ENCODE assay signal across 16 cellular contexts in the genomic region with DNA sequence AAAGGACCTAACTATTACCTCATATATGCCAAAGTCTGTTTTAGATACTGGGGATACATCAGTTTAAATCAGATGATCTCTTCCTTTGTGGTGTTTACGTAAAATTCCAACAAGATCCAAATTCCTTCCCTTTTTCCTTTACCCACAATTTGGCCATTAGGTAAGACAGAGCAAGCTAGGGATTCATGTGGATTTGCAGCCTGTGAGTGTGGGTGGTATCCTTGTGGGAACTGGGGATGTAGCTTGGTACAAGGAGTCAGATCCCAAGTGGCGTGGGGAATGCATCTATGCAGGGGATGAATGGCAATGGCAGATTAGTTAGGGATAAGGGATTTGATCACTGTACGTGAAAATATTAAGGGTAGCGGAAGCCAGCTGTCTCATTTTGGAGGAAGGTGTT. TPM values are rescaled to one million over a fixed set of nuclear protein-coding genes. Genes with fewer than 3 reads are reported as not detected.
DNase-seq lines count a peak whose midpoint lies in the region; ATAC-seq and TF ChIP-seq lines count a peak whose summit lies in the region.
"Had no signal": no experiment of that assay in that cellular context is flagged by ENCODE, and none has a peak within 500 bp of the region (broad histone marks: within the 10 kb centered on the region; RNA-seq: fewer than 3 reads in every experiment).

No MANE protein-coding gene starts in this region.

- no peak overlapping the region for H3K4me3 Mint-ChIP-seq in WTC11
- no peak overlapping the region for H3K4me3 Mint-ChIP-seq in stimulated activated effector memory CD8-positive, alpha-beta T cell treated with anti-CD3 and anti-CD28 coated beads, Interleukin-12 subunit alpha, Interleukin-12 subunit beta, amount 100 ng/mL, for 72 hours
- H3K4me3 Mint-ChIP-seq: CD4-positive, CD25-positive, alpha-beta regulatory T cell; CD8-positive, alpha-beta memory T cell had no signal

- H3K27me3 Mint-ChIP-seq in WTC11 (ENCODE audit: low read depth): no peaks in the 10 kb centered on the region
- H3K27me3 Mint-ChIP-seq: CD4-positive, CD25-positive, alpha-beta regulatory T cell; CD8-positive, alpha-beta memory T cell had no signal

- POLR2A ChIA-PET in WTC11 (lab: Charles Lee): interaction anchor here (1.1 kb wide), 1 partner anchor 10 kb away, joined by 4 read pairs; no protein-coding TSS in a partner anchor

- no peak overlapping the region for H2BK120ac ChIP-seq in mesendoderm (ENCODE audit: low read depth, low read length)

- no peak overlapping the region for H2BK5ac ChIP-seq in mesendoderm (ENCODE audit: low read length)

- H4K8ac ChIP-seq in mesendoderm (ENCODE audit: low read depth, low read length): no peak overlapping the region

- ATAC-seq in Right ventricle myocardium inferior: no peak
- no peak for ATAC-seq in WTC11
- no peak for ATAC-seq in stimulated activated effector memory CD8-positive, alpha-beta T cell treated with anti-CD3 and anti-CD28 coated beads, Interleukin-12 subunit alpha, Interleukin-12 subunit beta, amount 100 ng/mL, for 72 hours

- H3K9me3 ChIP-seq in cardiac muscle cell (ENCODE audit: low read depth): no peaks in the 10 kb centered on the region
- H3K9me3 ChIP-seq: BE2C had no signal

- peak overlapping the region; percentile 43 for H3K27ac ChIP-seq in cardiac muscle cell
- H3K27ac ChIP-seq in mesendoderm (ENCODE audit: low read depth, low read length): no peak overlapping the region
- H3K27ac ChIP-seq: GM23248 had no signal

- H3K18ac ChIP-seq in mesendoderm (ENCODE audit: low read length): no peak overlapping the region

- TF ChIP-seq CTCF in cardiac muscle cell (IDR thresholded peaks at IDR 0.05; ENCODE audit: low read depth, low read length): no peak
- TF ChIP-seq CTCF in WTC11 (IDR thresholded peaks at IDR 0.05): no peak

- H3K79me2 ChIP-seq in mesendoderm (ENCODE audit: control insufficient read depth, insufficient read depth, low read length): no peaks in the 10 kb centered on the region

- H3K4me1 Mint-ChIP-seq in WTC11: no peaks in the 10 kb centered on the region
- no peaks in the 10 kb centered on the region for H3K4me1 Mint-ChIP-seq in stimulated activated effector memory CD8-positive, alpha-beta T cell treated with anti-CD3 and anti-CD28 coated beads, Interleukin-12 subunit alpha, Interleukin-12 subunit beta, amount 100 ng/mL, for 72 hours

- no peak overlapping the region for H2AK5ac ChIP-seq in mesendoderm (ENCODE audit: low read length)

- H3K27me3 ChIP-seq in cardiac muscle cell (no peaks in the 10 kb centered on the region), mesendoderm (ENCODE audit: insufficient read depth, low read length, poor library complexity) (no peaks in the 10 kb centered on the region)
- H3K27me3 ChIP-seq: BE2C had no signal

- H3K27ac Mint-ChIP-seq in WTC11: peak overlapping the region; percentile 43
- H3K27ac Mint-ChIP-seq in stimulated activated effector memory CD8-positive, alpha-beta T cell treated with anti-CD3 and anti-CD28 coated beads, Interleukin-12 subunit alpha, Interleukin-12 subunit beta, amount 100 ng/mL, for 72 hours: peak overlapping the region; percentile 5

- no peaks in the 10 kb centered on the region for H3K9me3 Mint-ChIP-seq in WTC11
- H3K9me3 Mint-ChIP-seq in stimulated activated effector memory CD8-positive, alpha-beta T cell treated with anti-CD3 and anti-CD28 coated beads, Interleukin-12 subunit alpha, Interleukin-12 subunit beta, amount 100 ng/mL, for 72 hours: no peaks in the 10 kb centered on the region
- H3K9me3 Mint-ChIP-seq: CD4-positive, CD25-positive, alpha-beta regulatory T cell; CD8-positive, alpha-beta memory T cell had no signal

- H3K4me2 ChIP-seq in mesendoderm (ENCODE audit: low read length): no peak overlapping the region

- H4K5ac ChIP-seq in mesendoderm (ENCODE audit: low read length): no peak overlapping the region

- intact Hi-C loops in Right ventricle myocardium inferior (cut with DNase I): no loop called here

- CTCF ChIA-PET in WTC11 (lab: Charles Lee): interaction anchor here (1.3 kb wide), 1 partner anchor 10 kb away, joined by 3 read pairs; a partner anchor contains a TSS

- H3K36me3 ChIP-seq in cardiac muscle cell (peaks cover 33% of the 10 kb centered on the region), mesendoderm (ENCODE audit: control insufficient read depth, insufficient read depth, low read length) (peaks cover 7% of the 10 kb centered on the region)

- H3K4me3 ChIP-seq in cardiac muscle cell (no peak overlapping the region), mesendoderm (ENCODE audit: low read length) (no peak overlapping the region)
- H3K4me3 ChIP-seq: GM23248 had no signal

- peaks cover 52% of the 10 kb centered on the region for H3K36me3 Mint-ChIP-seq in WTC11
- H3K36me3 Mint-ChIP-seq in stimulated activated effector memory CD8-positive, alpha-beta T cell treated with anti-CD3 and anti-CD28 coated beads, Interleukin-12 subunit alpha, Interleukin-12 subunit beta, amount 100 ng/mL, for 72 hours: peaks cover 52% of the 10 kb centered on the region

- H2BK15ac ChIP-seq in mesendoderm (replicated peaks; ENCODE audit: low read depth): no peak overlapping the region

- DNase-seq in cardiac muscle cell (ENCODE audit: low read depth in 1 of 2, low spot score in 1 of 2): no peak
- no peak for DNase-seq in Right ventricle myocardium inferior (ENCODE audit: missing footprints)
- DNase-seq in WTC11 (ENCODE audit: low spot score): no peak
- no peak for DNase-seq in stimulated activated effector memory CD8-positive, alpha-beta T cell treated with anti-CD3 and anti-CD28 coated beads, Interleukin-12 subunit alpha, Interleukin-12 subunit beta, amount 100 ng/mL, for 72 hours (ENCODE audit: low spot score in 2 of 2)
- no peak for DNase-seq in NCI-H1694 (lab: John Stamatoyannopoulos, UW)
- DNase-seq in mesendoderm: no peak
- DNase-seq: BE2C; C1 segment of cervical spinal cord; CD4-positive, CD25-positive, alpha-beta regulatory T cell; CD8-positive, alpha-beta memory T cell; COR-L47; GDM1; GM23248; HCEC 1CT had no signal

- H3K4me1 ChIP-seq in cardiac muscle cell (ENCODE audit: low read depth) (no peaks in the 10 kb centered on the region), mesendoderm (ENCODE audit: control insufficient read depth, low read depth, low read length) (no peaks in the 10 kb centered on the region)
- H3K4me1 ChIP-seq: BE2C had no signal

- no peaks in the 10 kb centered on the region for H3K79me1 ChIP-seq in mesendoderm (ENCODE audit: low read length)

- no CpG with 5 or more reads among the region's 4 CpGs for WGBS in mesendoderm (ENCODE audit: extremely low coverage, insufficient coverage, low lambda C conversion rate)

- H3K9ac ChIP-seq in mesendoderm (ENCODE audit: low read length): no peak overlapping the region
- H3K9ac ChIP-seq: GM23248 had no signal

- no peak overlapping the region for H3K23ac ChIP-seq in mesendoderm (ENCODE audit: low read length)

- H3K56ac ChIP-seq in mesendoderm (ENCODE audit: low read length): no peak overlapping the region

- no peak overlapping the region for H3K4ac ChIP-seq in mesendoderm (ENCODE audit: low read depth, low read length)

TF ChIP-seq in WTC11, 78 proteins besides CTCF, POLR2A, EP300 and RAD21 (continues in another document):
- TF ChIP-seq SOX15 (CRISPR knock-in tag; IDR thresholded peaks at IDR 0.05): no peak
- TF ChIP-seq, protein P1, sequence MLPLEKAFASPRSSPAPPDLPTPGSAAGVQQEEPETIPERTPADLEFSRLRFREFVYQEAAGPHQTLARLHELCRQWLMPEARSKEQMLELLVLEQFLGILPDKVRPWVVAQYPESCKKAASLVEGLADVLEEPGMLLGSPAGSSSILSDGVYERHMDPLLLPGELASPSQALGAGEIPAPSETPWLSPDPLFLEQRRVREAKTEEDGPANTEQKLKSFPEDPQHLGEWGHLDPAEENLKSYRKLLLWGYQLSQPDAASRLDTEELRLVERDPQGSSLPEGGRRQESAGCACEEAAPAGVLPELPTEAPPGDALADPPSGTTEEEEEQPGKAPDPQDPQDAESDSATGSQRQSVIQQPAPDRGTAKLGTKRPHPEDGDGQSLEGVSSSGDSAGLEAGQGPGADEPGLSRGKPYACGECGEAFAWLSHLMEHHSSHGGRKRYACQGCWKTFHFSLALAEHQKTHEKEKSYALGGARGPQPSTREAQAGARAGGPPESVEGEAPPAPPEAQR (CRISPR knock-in tag; IDR thresholded peaks at IDR 0.05): no peak
- no peak for TF ChIP-seq KAT7 (CRISPR knock-in tag; IDR thresholded peaks at IDR 0.05; ENCODE audit: borderline replicate concordance)
- TF ChIP-seq, protein P2, sequence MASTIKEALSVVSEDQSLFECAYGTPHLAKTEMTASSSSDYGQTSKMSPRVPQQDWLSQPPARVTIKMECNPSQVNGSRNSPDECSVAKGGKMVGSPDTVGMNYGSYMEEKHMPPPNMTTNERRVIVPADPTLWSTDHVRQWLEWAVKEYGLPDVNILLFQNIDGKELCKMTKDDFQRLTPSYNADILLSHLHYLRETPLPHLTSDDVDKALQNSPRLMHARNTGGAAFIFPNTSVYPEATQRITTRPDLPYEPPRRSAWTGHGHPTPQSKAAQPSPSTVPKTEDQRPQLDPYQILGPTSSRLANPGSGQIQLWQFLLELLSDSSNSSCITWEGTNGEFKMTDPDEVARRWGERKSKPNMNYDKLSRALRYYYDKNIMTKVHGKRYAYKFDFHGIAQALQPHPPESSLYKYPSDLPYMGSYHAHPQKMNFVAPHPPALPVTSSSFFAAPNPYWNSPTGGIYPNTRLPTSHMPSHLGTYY (CRISPR knock-in tag; IDR thresholded peaks at IDR 0.05): no peak
- TF ChIP-seq JUN (CRISPR knock-in tag; IDR thresholded peaks at IDR 0.05): no peak

RNA-seq across cellular contexts. Expression of a gene that starts 9.8 kb away (rescaled TPM):
- total RNA-seq in cardiac muscle cell (70.9 and 78.3 TPM in 2 replicates), Right ventricle myocardium inferior (17.8 TPM), WTC11 (2021) (36.8 to 42.8 TPM (median 38.2 TPM) in 3 replicates)
- polyA plus RNA-seq in cardiac muscle cell: 40.2 and 57.8 TPM in 2 replicates
- polyA plus RNA-seq in mesendoderm (2013, experiment 1 of 2): 23.7 TPM
- polyA plus RNA-seq in mesendoderm (2013, experiment 2 of 2): 23.4 TPM

RNA-seq across cellular contexts. Expression of a gene that starts 40.0 kb away (rescaled TPM):
- total RNA-seq in cardiac muscle cell (34.2 and 49.0 TPM in 2 replicates), Right ventricle myocardium inferior (38.4 TPM), WTC11 (2021) (92.1 to 99.4 TPM (median 98.6 TPM) in 3 replicates)
- polyA plus RNA-seq in cardiac muscle cell: 82.7 and 106 TPM in 2 replicates
- 55.7 TPM for polyA plus RNA-seq in mesendoderm (2013, experiment 1 of 2)
- polyA plus RNA-seq in mesendoderm (2013, experiment 2 of 2): 57.3 TPM

RNA-seq across cellular contexts. Expression of a gene that starts 45.9 kb away (rescaled TPM):
- total RNA-seq in cardiac muscle cell (0.11 and 1.1 TPM in 2 replicates), Right ventricle myocardium inferior (not detected), WTC11 (2021) (0.09 to 0.15 TPM in 2 of 3 replicates, not detected in the other)
- not detected in 2 replicates for polyA plus RNA-seq in cardiac muscle cell
- 0.21 TPM for polyA plus RNA-seq in mesendoderm (2013, experiment 1 of 2)
- 0.24 TPM for polyA plus RNA-seq in mesendoderm (2013, experiment 2 of 2)
- total RNA-seq: A172; CD4-positive, CD25-positive, alpha-beta regulatory T cell; CD8-positive, alpha-beta memory T cell; GM23248; HT-29 had no signal
- polyA plus RNA-seq: CD4-positive, CD25-positive, alpha-beta regulatory T cell; CD8-positive, alpha-beta memory T cell; GM23248 had no signal
